ENCODE assay signal across 8 cellular contexts in the genomic region with DNA sequence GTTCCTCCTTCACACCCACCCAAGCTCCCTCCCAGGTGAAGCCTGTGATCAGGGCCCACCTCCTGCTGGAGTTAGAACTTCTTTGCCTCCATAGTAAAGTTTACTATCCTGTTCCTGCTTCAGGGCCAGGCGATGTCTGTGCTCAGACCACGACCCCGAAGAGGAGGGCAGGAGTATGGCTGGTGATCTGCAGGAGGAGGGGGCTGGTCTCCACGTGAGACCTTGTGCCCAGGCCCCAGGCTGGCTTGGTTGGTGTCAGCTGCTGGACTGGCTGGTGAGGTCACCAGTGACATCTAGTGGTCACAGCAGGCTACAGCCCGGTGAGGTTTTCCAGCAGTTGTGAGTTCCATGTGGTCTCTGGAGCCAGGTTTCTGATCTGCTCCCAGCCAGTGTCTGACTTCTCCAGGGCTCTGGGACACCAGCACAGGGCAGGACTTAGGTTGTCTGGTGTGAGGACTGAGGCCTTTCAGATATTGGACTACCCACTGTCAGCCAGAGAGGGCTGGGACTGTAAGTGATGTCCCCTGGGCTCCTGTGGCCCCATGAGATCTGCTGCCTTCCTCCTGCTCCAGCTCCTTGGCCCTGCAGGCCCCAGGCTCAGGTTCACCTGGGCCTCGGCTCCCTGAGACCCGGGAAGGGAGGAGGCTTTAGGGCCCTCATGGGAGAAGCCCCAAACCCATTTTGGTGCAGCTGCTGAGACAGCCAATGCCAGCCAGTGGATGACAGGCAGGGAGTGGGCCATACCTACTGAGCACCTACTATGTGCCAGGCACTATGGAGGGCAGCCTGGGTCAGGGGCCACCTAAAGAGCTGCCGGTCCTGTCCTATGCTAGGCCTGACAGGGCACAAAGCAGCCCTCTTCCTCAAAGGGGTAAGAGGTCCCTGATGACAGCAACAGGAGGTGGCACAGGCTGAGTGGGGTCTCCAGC. TPM values are rescaled to one million over a fixed set of nuclear protein-coding genes. Genes with fewer than 3 reads are reported as not detected.
A peak's percentile ranks its signal among the peaks of the same experiment; 100 is the strongest.
DNase-seq lines count a peak whose midpoint lies in the region; ATAC-seq, FAIRE-seq and TF ChIP-seq lines count a peak whose summit lies in the region.

No MANE protein-coding gene starts in this region.

- H3K79me2 ChIP-seq in K562 (ENCODE audit: control insufficient read depth, insufficient read depth, low read length), result no peaks in the 10 kb centered on the region

- peak; percentile 88 to 97 for TF ChIP-seq RAD21 in K562 (CRISPR knock-in tag; conservative IDR thresholded peaks at IDR 0.05 in 1 of 2, IDR thresholded peaks at IDR 0.05 in 1 of 2)

- H3K9ac ChIP-seq in BLaER1, result peak overlapping the region; percentile 22; the same call in 1 of the 2 replicates
- peak overlapping the region in 1 of 2 experiments; percentile 78; a peak in 2 of 4 replicates for H3K9ac ChIP-seq in K562 (ENCODE audit: insufficient read depth in 1 of 2, low read depth in 2 of 2, low read length in 2 of 2)

- peak overlapping the region; percentile 3; the same call in 1 of the 2 replicates for H2AFZ ChIP-seq in K562 (ENCODE audit: low read depth, low read length)

- H3K27me3 ChIP-seq in BLaER1, result no peaks in the 10 kb centered on the region
- peaks cover 30 to 68% of the 10 kb centered on the region in 2 experiments for H3K27me3 ChIP-seq in K562 (ENCODE audit: control insufficient read depth in 2 of 2, insufficient read depth in 2 of 2, low read length in 2 of 2)
- no peaks in the 10 kb centered on the region for H3K27me3 ChIP-seq in iPS DF 6.9 (ENCODE audit: control insufficient read depth, insufficient read depth, low read length)

- H3K9me1 ChIP-seq in K562 (ENCODE audit: control insufficient read depth, insufficient read depth, low read length), result no peaks in the 10 kb centered on the region

- BruUV-seq in K562 (replicated peaks; lab: Mats Ljungman, UMichigan), result no TSS peak

- DNase-seq in GM19240 (ENCODE audit: insufficient read length, low spot score) (peak; percentile 77), NCI-H146 (lab: John Stamatoyannopoulos, UW) (peak; percentile 73), T-helper 9 cell (peak; percentile 35), K562 (ENCODE audit: extremely low read depth in 1 of 4, low spot score in 3 of 4) (peak; percentile 83 to 88 (median 88)), iPS DF 6.9 (ENCODE audit: low read depth, low spot score) (peak; percentile 68)
- peak; percentile 55 for DNase-seq in stimulated activated CD4-positive, alpha-beta T cell treated with anti-CD3 and anti-CD28 coated beads, Interleukin-12 subunit alpha, Interleukin-12 subunit beta, amount 100 ng/mL, for 4 hours

- intact Hi-C loops in K562 (cut with micrococcal nuclease), result loop anchor here (5.0 kb wide), 1 partner anchor 79 kb away; no protein-coding TSS in a partner anchor

- H3K4me2 ChIP-seq in BLaER1 (peak overlapping the region; percentile 92), K562 (ENCODE audit: insufficient read depth, low read length) (no peak overlapping the region)

- ATAC-seq in K562 (peak; percentile 94), GM21526 (IDR thresholded peaks at IDR 0.05; ENCODE audit: low FRiP score, unreplicated experiment) (no peak)

- H3K4me1 ChIP-seq in BLaER1 (peaks cover 54% of the 10 kb centered on the region), K562 (replicated peaks in 1 of 2; ENCODE audit: control insufficient read depth in 2 of 2, insufficient read depth in 2 of 2, low read length in 2 of 2) (no peaks in the 10 kb centered on the region; a peak in 1 of 5 replicates), iPS DF 6.9 (ENCODE audit: control insufficient read depth, insufficient read depth, low read length) (no peaks in the 10 kb centered on the region)

- in situ Hi-C loops in K562 (cut with MboI), result loop anchor here (5.0 kb wide), 1 partner anchor 54 kb away; no protein-coding TSS in a partner anchor

- under 1% methylated on average over 8 of the region's 8 CpGs for WGBS in K562 (ENCODE audit: insufficient coverage, low coverage, missing lambda C conversion rate)
- WGBS in iPS DF 6.9 (ENCODE audit: insufficient coverage, insufficient read length), result no CpG with 5 or more reads among the region's 8 CpGs

- H3K4me3 ChIP-seq in BLaER1, result no peak overlapping the region
- H3K4me3 ChIP-seq in K562, result no peak overlapping the region
- no peak overlapping the region for H3K4me3 ChIP-seq in iPS DF 6.9 (ENCODE audit: low read length)

- H4K20me1 ChIP-seq in BLaER1, result no peaks in the 10 kb centered on the region
- H4K20me1 ChIP-seq in K562 (replicated peaks; ENCODE audit: control insufficient read depth, insufficient read depth, low read length), result peaks cover 9% of the 10 kb centered on the region

- H3K36me3 ChIP-seq in BLaER1, result no peaks in the 10 kb centered on the region
- no peaks in the 10 kb centered on the region for H3K36me3 ChIP-seq in K562 (ENCODE audit: control insufficient read depth, insufficient read depth, low read length)
- H3K36me3 ChIP-seq in iPS DF 6.9 (ENCODE audit: control insufficient read depth, insufficient read depth, low read length), result no peaks in the 10 kb centered on the region

- peak overlapping the region; percentile 92 for H3K27ac ChIP-seq in BLaER1
- H3K27ac ChIP-seq in K562 (ENCODE audit: extremely low read depth, low read depth, low read length), result no peak overlapping the region
- no peak overlapping the region for H3K27ac ChIP-seq in iPS DF 6.9 (ENCODE audit: low read length)

- peak; percentile 97 for FAIRE-seq in K562 (lab: Jason Lieb, UNC)

- H3K9me3 ChIP-seq in BLaER1 (no peaks in the 10 kb centered on the region), K562 (replicated peaks; ENCODE audit: control insufficient read depth, insufficient read depth, low read depth, low read length) (no peaks in the 10 kb centered on the region), iPS DF 6.9 (ENCODE audit: control insufficient read depth, insufficient read depth, low read length) (no peaks in the 10 kb centered on the region)

- TF ChIP-seq EP300 in K562 (IDR thresholded peaks at IDR 0.05; ENCODE audit: low read length), result no peak

- CTCF ChIA-PET in K562 (lab: Yijun Ruan, JAX; ENCODE audit: low intra/inter-chr PET ratio), result interaction anchor here (0.6 to 2.9 kb wide), 7 partner anchors 18 to 558 kb away, joined by 3 to 31 read pairs (median 3); partner anchors contain the start of gene GNAI3

- no peak for TF ChIP-seq POLR2A in K562 (conservative IDR thresholded peaks at IDR 0.05)

- TF ChIP-seq CTCF in K562 (IDR thresholded peaks at IDR 0.05 in 2 of 3, conservative IDR thresholded peaks at IDR 0.05 in 1 of 3; ENCODE audit: insufficient read depth in 2 of 3, low read depth in 1 of 3, low read length in 3 of 3), result peak; percentile 95 to 99 (median 95)

- POLR2A ChIA-PET in K562 (lab: Yijun Ruan, JAX), result interaction anchor here (0.6 to 7.7 kb wide), 7 partner anchors 9 to 55 kb away, joined by 3 to 48 read pairs (median 3); no protein-coding TSS in a partner anchor

RNA-seq across cellular contexts. Expression of gene UBL4B, which starts 6.0 kb away (rescaled TPM):
- total RNA-seq in K562 (2011; cell fraction: chromatin; rRNA removed; ENCODE audit: low replicate concordance), result not detected in 2 replicates
- not detected in 2 replicates for total RNA-seq in K562 (2011; cell fraction: nucleolus; rRNA removed)
- not detected in 2 replicates for total RNA-seq in K562 (2011; cell fraction: nucleoplasm; rRNA removed)
- total RNA-seq in K562 (2014; rRNA removed) (not detected in 2 replicates), K562 (2014; rRNA removed; fragmentation: Illumina TruSeq; extraction: Trizol) (not detected in 2 replicates), K562 (2015; rRNA removed; fragmentation: Illumina TruSeq; extraction: Trizol) (not detected in 2 replicates), K562 (2021) (not detected in 2 replicates)
- polyA plus RNA-seq in K562 (2011; rRNA removed) (0.05 TPM in 1 of 2 replicates, not detected in the other), K562 (2014; fragmentation: Illumina TruSeq; extraction: Trizol) (not detected in 2 replicates), K562 (2014; fragmentation: Nextera tagmentation; extraction: Ambion mirVana) (not detected), K562 (2014; rRNA removed) (not detected in 2 replicates)
- polyA plus RNA-seq in K562 (2011; cell fraction: cytosol; rRNA removed), result 0.03 TPM in 1 of 2 replicates, not detected in the other
- 0.07 and 0.09 TPM in 2 replicates for polyA plus RNA-seq in K562 (2011; cell fraction: nucleus; rRNA removed)
- 0.07 and 1.3 TPM in 2 replicates for polyA plus RNA-seq in K562 (2012)
- polyA minus RNA-seq in K562 (2011; rRNA and poly(A)+ RNA removed), result not detected in 2 replicates
- polyA minus RNA-seq in K562 (2011; cell fraction: cytosol; rRNA and poly(A)+ RNA removed), result not detected in 2 replicates
- 0.22 TPM in 1 of 2 replicates, not detected in the other for polyA minus RNA-seq in K562 (2011; cell fraction: nucleus; rRNA and poly(A)+ RNA removed)

RNA-seq across cellular contexts. Expression of gene ALX3, which starts 35.8 kb away (rescaled TPM):
- not detected in 2 replicates for total RNA-seq in K562 (2011; cell fraction: chromatin; rRNA removed; ENCODE audit: low replicate concordance)
- total RNA-seq in K562 (2011; cell fraction: nucleolus; rRNA removed), result not detected in 2 replicates
- not detected in 2 replicates for total RNA-seq in K562 (2011; cell fraction: nucleoplasm; rRNA removed)
- total RNA-seq in K562 (2014; rRNA removed) (not detected in 2 replicates), K562 (2014; rRNA removed; fragmentation: Illumina TruSeq; extraction: Trizol) (not detected in 2 replicates), K562 (2015; rRNA removed; fragmentation: Illumina TruSeq; extraction: Trizol) (not detected in 2 replicates), K562 (2021) (not detected in 2 replicates)
- polyA plus RNA-seq in K562 (2011; rRNA removed) (not detected in 2 replicates), K562 (2014; fragmentation: Illumina TruSeq; extraction: Trizol) (not detected in 2 replicates), K562 (2014; fragmentation: Nextera tagmentation; extraction: Ambion mirVana) (not detected), K562 (2014; rRNA removed) (not detected in 2 replicates)
- polyA plus RNA-seq in K562 (2011; cell fraction: cytosol; rRNA removed), result not detected in 2 replicates
- not detected in 2 replicates for polyA plus RNA-seq in K562 (2011; cell fraction: nucleus; rRNA removed)
- not detected in 2 replicates for polyA plus RNA-seq in K562 (2012)
- not detected in 2 replicates for polyA minus RNA-seq in K562 (2011; rRNA and poly(A)+ RNA removed)
- polyA minus RNA-seq in K562 (2011; cell fraction: cytosol; rRNA and poly(A)+ RNA removed), result not detected in 2 replicates
- not detected in 2 replicates for polyA minus RNA-seq in K562 (2011; cell fraction: nucleus; rRNA and poly(A)+ RNA removed)

RNA-seq across cellular contexts. Expression of gene SLC6A17, which starts 44.0 kb away (rescaled TPM):
- total RNA-seq in K562 (2011; cell fraction: chromatin; rRNA removed; ENCODE audit: low replicate concordance), result not detected in 2 replicates
- total RNA-seq in K562 (2011; cell fraction: nucleolus; rRNA removed), result not detected in 2 replicates
- total RNA-seq in K562 (2011; cell fraction: nucleoplasm; rRNA removed), result not detected in 2 replicates
- total RNA-seq in K562 (2014; rRNA removed) (not detected in 2 replicates), K562 (2014; rRNA removed; fragmentation: Illumina TruSeq; extraction: Trizol) (not detected in 2 replicates), K562 (2015; rRNA removed; fragmentation: Illumina TruSeq; extraction: Trizol) (not detected in 2 replicates), K562 (2021) (not detected in 2 replicates)
- polyA plus RNA-seq in K562 (2011; rRNA removed) (not detected in 2 replicates), K562 (2014; fragmentation: Illumina TruSeq; extraction: Trizol) (not detected in 2 replicates), K562 (2014; fragmentation: Nextera tagmentation; extraction: Ambion mirVana) (not detected), K562 (2014; rRNA removed) (not detected in 2 replicates)
- polyA plus RNA-seq in K562 (2011; cell fraction: cytosol; rRNA removed), result not detected in 2 replicates
- polyA plus RNA-seq in K562 (2011; cell fraction: nucleus; rRNA removed), result not detected in 2 replicates
- polyA plus RNA-seq in K562 (2012), result not detected in 2 replicates
- polyA minus RNA-seq in K562 (2011; rRNA and poly(A)+ RNA removed), result not detected in 2 replicates
- polyA minus RNA-seq in K562 (2011; cell fraction: cytosol; rRNA and poly(A)+ RNA removed), result not detected in 2 replicates
- not detected in 2 replicates for polyA minus RNA-seq in K562 (2011; cell fraction: nucleus; rRNA and poly(A)+ RNA removed)

Comparison
In these comparisons a context has a peak if more than half of its experiments do, and no peak if none do; other contexts are left out.
1. DNase-seq: peak in every context shown above with its lines; median percentile 88 in K562; 77 in GM19240; 73 in NCI-H146; 68 in iPS DF 6.9; 55 in stimulated activated CD4-positive, alpha-beta T cell treated with anti-CD3 and anti-CD28 coated beads, Interleukin-12 subunit alpha, Interleukin-12 subunit beta, amount 100 ng/mL, for 4 hours; 35 in T-helper 9 cell.